Comparison of ENCODE assay signal across 18 cellular contexts in genomic region chr2:8222979-8223730, GRCh38.
DNase-seq lines count a peak whose midpoint lies in the region; ATAC-seq and TF ChIP-seq lines count a peak whose summit lies in the region.
"Had no signal": no experiment of that assay in that cellular context is flagged by ENCODE, and none has a peak within 500 bp of the region (broad histone marks: within the 10 kb centered on the region; RNA-seq: fewer than 3 reads in every experiment).

No MANE protein-coding gene starts in this region.

- no peaks in the 10 kb centered on the region for H3K36me3 Mint-ChIP-seq in natural killer cell treated with Interleukin-12 subunit alpha and Interleukin-12 subunit beta and Interleukin-15 and Interleukin-18, amount 100 ng/mL, for 72 hours
- H3K36me3 Mint-ChIP-seq in natural killer cell: peaks cover 14% of the 10 kb centered on the region
- H3K36me3 Mint-ChIP-seq in stimulated activated effector memory CD8-positive, alpha-beta T cell treated with anti-CD3 and anti-CD28 coated beads, Interleukin-12 subunit alpha, Interleukin-12 subunit beta, amount 100 ng/mL, for 72 hours: no peaks in the 10 kb centered on the region

- peaks cover 8 to 15% (median 9%) of the 10 kb centered on the region in 4 donors for H3K4me1 ChIP-seq in esophagus muscularis mucosa

- H3K4me3 ChIP-seq in esophagus muscularis mucosa: no peak overlapping the region
- H3K4me3 ChIP-seq: BLaER1 treated with 17β-estradiol and CSF1 and Interleukin-3, amounts not matched to agents 10 nM and 100 nM; K562 had no signal

- ATAC-seq in natural killer cell treated with Interleukin-12 subunit alpha and Interleukin-12 subunit beta and Interleukin-15 and Interleukin-18, amount 100 ng/mL, for 72 hours: peak in 1 of 2 donors; percentile 64
- ATAC-seq in natural killer cell (no peak), GM21528 (IDR thresholded peaks at IDR 0.05; ENCODE audit: low FRiP score, unreplicated experiment) (no peak), GM19351 (IDR thresholded peaks at IDR 0.05; ENCODE audit: unreplicated experiment) (no peak)
- ATAC-seq in stimulated activated effector memory CD8-positive, alpha-beta T cell treated with anti-CD3 and anti-CD28 coated beads, Interleukin-12 subunit alpha, Interleukin-12 subunit beta, amount 100 ng/mL, for 72 hours: no peak
- ATAC-seq: K562, PC-3 had no signal

- no peaks in the 10 kb centered on the region for H3K27me3 Mint-ChIP-seq in natural killer cell treated with Interleukin-12 subunit alpha and Interleukin-12 subunit beta and Interleukin-15 and Interleukin-18, amount 100 ng/mL, for 72 hours
- H3K27me3 Mint-ChIP-seq in natural killer cell (ENCODE audit: low read depth in 2 of 2): no peaks in the 10 kb centered on the region

- no peak overlapping the region for H3K4me3 Mint-ChIP-seq in natural killer cell treated with Interleukin-12 subunit alpha and Interleukin-12 subunit beta and Interleukin-15 and Interleukin-18, amount 100 ng/mL, for 72 hours
- no peak overlapping the region for H3K4me3 Mint-ChIP-seq in natural killer cell
- no peak overlapping the region for H3K4me3 Mint-ChIP-seq in stimulated activated effector memory CD8-positive, alpha-beta T cell treated with anti-CD3 and anti-CD28 coated beads, Interleukin-12 subunit alpha, Interleukin-12 subunit beta, amount 100 ng/mL, for 72 hours
- H3K4me3 Mint-ChIP-seq: H9 had no signal

- no peaks in the 10 kb centered on the region for H3K9me3 Mint-ChIP-seq in natural killer cell treated with Interleukin-12 subunit alpha and Interleukin-12 subunit beta and Interleukin-15 and Interleukin-18, amount 100 ng/mL, for 72 hours
- H3K9me3 Mint-ChIP-seq in natural killer cell: no peaks in the 10 kb centered on the region
- no peaks in the 10 kb centered on the region for H3K9me3 Mint-ChIP-seq in stimulated activated effector memory CD8-positive, alpha-beta T cell treated with anti-CD3 and anti-CD28 coated beads, Interleukin-12 subunit alpha, Interleukin-12 subunit beta, amount 100 ng/mL, for 72 hours
- H3K9me3 Mint-ChIP-seq: H9 had no signal

- H3K27ac ChIP-seq in esophagus muscularis mucosa (replicated peaks in 1 of 4): no peak overlapping the region
- H3K27ac ChIP-seq: HL-60, RWPE1 had no signal

- no peaks in the 10 kb centered on the region for H3K27me3 ChIP-seq in esophagus muscularis mucosa
- H3K27me3 ChIP-seq: BLaER1 treated with 17β-estradiol and CSF1 and Interleukin-3, amounts not matched to agents 10 nM and 100 nM had no signal

- H3K27ac Mint-ChIP-seq in natural killer cell treated with Interleukin-12 subunit alpha and Interleukin-12 subunit beta and Interleukin-15 and Interleukin-18, amount 100 ng/mL, for 72 hours: peak overlapping the region; percentile 21 to 53
- H3K27ac Mint-ChIP-seq in natural killer cell: peak overlapping the region in 1 of 2 donors; percentile 14
- peak overlapping the region; percentile 38 for H3K27ac Mint-ChIP-seq in stimulated activated effector memory CD8-positive, alpha-beta T cell treated with anti-CD3 and anti-CD28 coated beads, Interleukin-12 subunit alpha, Interleukin-12 subunit beta, amount 100 ng/mL, for 72 hours

- no peak for DNase-seq in natural killer cell treated with Interleukin-12 subunit alpha and Interleukin-12 subunit beta and Interleukin-15 and Interleukin-18, amount 100 ng/mL, for 72 hours (ENCODE audit: low spot score)
- DNase-seq in natural killer cell (no peak), NCI-H69 (lab: John Stamatoyannopoulos, UW) (peak; percentile 44), esophagus muscularis mucosa (ENCODE audit: extremely low spot score) (peak; percentile 68), SKM-1 (lab: John Stamatoyannopoulos, UW; ENCODE audit: unreplicated experiment) (no peak)
- DNase-seq in stimulated activated effector memory CD8-positive, alpha-beta T cell treated with anti-CD3 and anti-CD28 coated beads, Interleukin-12 subunit alpha, Interleukin-12 subunit beta, amount 100 ng/mL, for 72 hours (ENCODE audit: low spot score in 2 of 2): peak in 1 of 2 donors; percentile 26
- DNase-seq: DMS 273 treated with DMSO at 0.1 percent for 48 hours, GF-D8, H9, NCI-H2029 treated with DMSO at 0.1 percent for 48 hours, NCI-H2227 treated with DMSO at 0.1 percent for 48 hours, PC-3 had no signal

- H3K4me1 Mint-ChIP-seq in natural killer cell treated with Interleukin-12 subunit alpha and Interleukin-12 subunit beta and Interleukin-15 and Interleukin-18, amount 100 ng/mL, for 72 hours (ENCODE audit: low read depth in 2 of 2): peaks cover 0 to 29% of the 10 kb centered on the region in 2 donors
- peaks cover 17 to 24% of the 10 kb centered on the region in 2 donors for H3K4me1 Mint-ChIP-seq in natural killer cell
- H3K4me1 Mint-ChIP-seq in stimulated activated effector memory CD8-positive, alpha-beta T cell treated with anti-CD3 and anti-CD28 coated beads, Interleukin-12 subunit alpha, Interleukin-12 subunit beta, amount 100 ng/mL, for 72 hours: peaks cover 9% of the 10 kb centered on the region

- intact Hi-C loops in natural killer cell (cut with micrococcal nuclease) (no loop called here), esophagus muscularis mucosa (cut with DNase I) (no loop called here)

- WGBS in esophagus muscularis mucosa: 94% methylated on average over 9 of the region's 9 CpGs

- TF ChIP-seq POLR2A in esophagus muscularis mucosa (IDR thresholded peaks at IDR 0.05; ENCODE audit: low read depth): no peak

- no peaks in the 10 kb centered on the region for H3K9me3 ChIP-seq in esophagus muscularis mucosa

- TF ChIP-seq EP300 in esophagus muscularis mucosa (IDR thresholded peaks at IDR 0.05): no peak

- H3K36me3 ChIP-seq in esophagus muscularis mucosa: no peaks in the 10 kb centered on the region
- H3K36me3 ChIP-seq: BLaER1 treated with 17β-estradiol and CSF1 and Interleukin-3, amounts not matched to agents 10 nM and 100 nM had no signal

- TF ChIP-seq CTCF in natural killer cell (IDR thresholded peaks at IDR 0.05): no peak
- TF ChIP-seq CTCF in esophagus muscularis mucosa (IDR thresholded peaks at IDR 0.05): no peak

Comparison
In these comparisons a context has a peak if more than half of its experiments do, and no peak if none do; other contexts are left out.
1. DNase-seq: peak in NCI-H69 (single experiment) and esophagus muscularis mucosa (single experiment); none in natural killer cell treated with Interleukin-12 subunit alpha and Interleukin-12 subunit beta and Interleukin-15 and Interleukin-18, amount 100 ng/mL, for 72 hours (single experiment), natural killer cell (single experiment) and SKM-1 (single experiment).